9 cellular contexts compared by ENCODE assay signal in genomic region chr2:42095923-42096408, GRCh38. TPM values are rescaled to one million over a fixed set of nuclear protein-coding genes. Genes with fewer than 3 reads are reported as not detected.
DNase-seq lines count a peak whose midpoint lies in the region; ATAC-seq and TF ChIP-seq lines count a peak whose summit lies in the region.
"Had no signal": no experiment of that assay in that cellular context is flagged by ENCODE, and none has a peak within 500 bp of the region (broad histone marks: within the 10 kb centered on the region; RNA-seq: fewer than 3 reads in every experiment).

No MANE protein-coding gene starts in this region.

- no peaks in the 10 kb centered on the region for H3K36me3 Mint-ChIP-seq in activated T-cell treated with anti-CD3 and anti-CD28 coated beads, Interleukin-2, amount 50 U/mL, for 24 hours (ENCODE audit: low read depth)

- ATAC-seq in DND-41 (ENCODE audit: insufficient read depth, low read depth): peak; percentile 81

- no peak overlapping the region for H3K4me3 Mint-ChIP-seq in activated T-cell treated with anti-CD3 and anti-CD28 coated beads, Interleukin-2, amount 50 U/mL, for 24 hours
- H3K4me3 Mint-ChIP-seq: T-helper 1 cell treated with Interleukin-12 subunit alpha and Interleukin-12 subunit beta and Interleukin-4 antibody, amounts not matched to agents 30 μg/mL and 1 μg/mL, for 36 hours had no signal

- no peaks in the 10 kb centered on the region; the same call in 1 of the 2 replicates for H3K4me1 ChIP-seq in DND-41 (ENCODE audit: insufficient read depth, low read length)
- peaks cover 3 to 12% (median 6%) of the 10 kb centered on the region in 4 donors for H3K4me1 ChIP-seq in Peyer's patch
- peaks cover 0 to 50% (median 15%) of the 10 kb centered on the region in 4 donors for H3K4me1 ChIP-seq in tibial nerve

- WGBS in tibial nerve, 2 donors: 33% methylated on average over 2 of the region's 2 CpGs

- H2AFZ ChIP-seq in DND-41 (ENCODE audit: low read depth, low read length): no peak overlapping the region; the same call in 1 of the 2 replicates

- H3K36me3 ChIP-seq in DND-41 (ENCODE audit: insufficient read depth, low read length) (no peaks in the 10 kb centered on the region), Peyer's patch (no peaks in the 10 kb centered on the region), tibial nerve (no peaks in the 10 kb centered on the region)

- H3K27ac ChIP-seq in DND-41 (ENCODE audit: low read length) (peak overlapping the region; percentile 50; the same call in 1 of the 2 replicates), Peyer's patch (no peak overlapping the region), tibial nerve (no peak overlapping the region)

- H3K27me3 ChIP-seq in DND-41 (ENCODE audit: insufficient read depth, low read length, poor library complexity) (no peaks in the 10 kb centered on the region), Peyer's patch (no peaks in the 10 kb centered on the region), tibial nerve (no peaks in the 10 kb centered on the region)

- TF ChIP-seq EP300 in tibial nerve (IDR thresholded peaks at IDR 0.05): no peak

- no peaks in the 10 kb centered on the region for H4K20me1 ChIP-seq in DND-41 (ENCODE audit: insufficient read depth, low read length)

- H3K4me2 ChIP-seq in DND-41 (ENCODE audit: insufficient read depth, low read length): no peak overlapping the region

- TF ChIP-seq CTCF in DND-41 (IDR thresholded peaks at IDR 0.05; ENCODE audit: borderline replicate concordance, extremely low read depth, low read length, poor library complexity, severe bottlenecking) (peak; percentile 88), Peyer's patch (IDR thresholded peaks at IDR 0.05) (peak; percentile 77 to 97 (median 95)), fibroblast of mammary gland (conservative IDR thresholded peaks at IDR 0.05; ENCODE audit: control insufficient read depth, insufficient read depth, low read depth, low read length) (peak; percentile 75), tibial nerve (IDR thresholded peaks at IDR 0.05) (peak; percentile 70 to 94 (median 86))

- H3K4me1 Mint-ChIP-seq in activated T-cell treated with anti-CD3 and anti-CD28 coated beads, Interleukin-2, amount 50 U/mL, for 24 hours (ENCODE audit: low read depth): peaks cover 40% of the 10 kb centered on the region

- H3K9me3 ChIP-seq in DND-41 (ENCODE audit: insufficient read depth, low read length, severe bottlenecking) (peaks cover 4% of the 10 kb centered on the region), Peyer's patch (no peaks in the 10 kb centered on the region), tibial nerve (peaks cover 0 to 6% (median 0%) of the 10 kb centered on the region in 4 donors)

- H3K9me3 Mint-ChIP-seq in activated T-cell treated with anti-CD3 and anti-CD28 coated beads, Interleukin-2, amount 50 U/mL, for 24 hours: peaks cover 8% of the 10 kb centered on the region

- H3K4me3 ChIP-seq in DND-41 (ENCODE audit: low read depth in 1 of 2, low read length in 2 of 2): no peak overlapping the region
- no peak overlapping the region for H3K4me3 ChIP-seq in Peyer's patch
- no peak overlapping the region for H3K4me3 ChIP-seq in fibroblast of mammary gland (ENCODE audit: control insufficient read depth, low read depth, low read length)
- no peak overlapping the region for H3K4me3 ChIP-seq in tibial nerve

- H3K27ac Mint-ChIP-seq in activated T-cell treated with anti-CD3 and anti-CD28 coated beads, Interleukin-2, amount 50 U/mL, for 24 hours: no peak overlapping the region
- H3K27ac Mint-ChIP-seq: T-helper 1 cell treated with Interleukin-12 subunit alpha and Interleukin-12 subunit beta and Interleukin-4 antibody, amounts not matched to agents 30 μg/mL and 1 μg/mL, for 36 hours had no signal

- no peak overlapping the region for H3K9ac ChIP-seq in DND-41 (ENCODE audit: low read depth, low read length)

- TF ChIP-seq POLR2A in Peyer's patch (IDR thresholded peaks at IDR 0.05): no peak
- TF ChIP-seq POLR2A in tibial nerve (IDR thresholded peaks at IDR 0.05): no peak

- no peaks in the 10 kb centered on the region for H3K27me3 Mint-ChIP-seq in activated T-cell treated with anti-CD3 and anti-CD28 coated beads, Interleukin-2, amount 50 U/mL, for 24 hours

- DNase-seq in DND-41: peak; percentile 72
- DNase-seq in Kasumi-1 (lab: John Stamatoyannopoulos, UW): peak; percentile 44 to 79
- peak; percentile 76 to 94 (median 85) for DNase-seq in Peyer's patch
- peak; percentile 77 for DNase-seq in activated T-cell treated with anti-CD3 and anti-CD28 coated beads, Interleukin-2, amount 50 U/mL, for 24 hours
- DNase-seq in fibroblast of mammary gland (ENCODE audit: low read depth): peak; percentile 79
- peak in 39 of 56 donors; percentile 9 to 89 (median 38) for DNase-seq in nucleus accumbens (lab: John Stamatoyannopoulos, UW)
- DNase-seq in tibial nerve (ENCODE audit: low spot score in 2 of 2): peak; percentile 72 to 86
- no peak for DNase-seq in GM19238 (ENCODE audit: insufficient read length, low spot score)

- H3K79me2 ChIP-seq in DND-41 (ENCODE audit: insufficient read depth, low read length): no peaks in the 10 kb centered on the region

RNA-seq across cellular contexts. Expression of gene PKDCC, which starts 48.1 kb away (rescaled TPM):
- total RNA-seq in Peyer's patch (100 to 1,000 TPM; 113 to 210 (median 157) TPM), tibial nerve (100 to 1,000 TPM; 155 to 328 (median 200) TPM)
